In genomic region chr20:50733644-50734349, GRCh38 we compare ENCODE assay signal across 14 cellular contexts. TPM values are rescaled to one million over a fixed set of nuclear protein-coding genes. Genes with fewer than 3 reads are reported as not detected.
A peak's percentile ranks its signal among the peaks of the same experiment; 100 is the strongest.
DNase-seq lines count a peak whose midpoint lies in the region; TF ChIP-seq lines count a peak whose summit lies in the region.
"Had no signal": no experiment of that assay in that cellular context is flagged by ENCODE, and none has a peak within 500 bp of the region (broad histone marks: within the 10 kb centered on the region; RNA-seq: fewer than 3 reads in every experiment).

No MANE protein-coding gene starts in this region.

- H3K27me3 ChIP-seq in SU-DHL-6 (ENCODE audit: low read length) (no peaks in the 10 kb centered on the region), hepatocyte (no peaks in the 10 kb centered on the region), thyroid gland (no peaks in the 10 kb centered on the region)

- no peaks in the 10 kb centered on the region for H3K36me3 Mint-ChIP-seq in activated naive CD8-positive, alpha-beta T cell
- H3K36me3 Mint-ChIP-seq in activated naive CD8-positive, alpha-beta T cell treated with anti-CD3 and anti-CD28 coated beads for 36 hours: peaks cover 4% of the 10 kb centered on the region

- peak overlapping the region; percentile 8 for H3K4me3 Mint-ChIP-seq in activated naive CD8-positive, alpha-beta T cell
- no peak overlapping the region for H3K4me3 Mint-ChIP-seq in activated naive CD8-positive, alpha-beta T cell treated with anti-CD3 and anti-CD28 coated beads for 36 hours
- H3K4me3 Mint-ChIP-seq: effector memory CD8-positive, alpha-beta T cell had no signal

- H3K4me3 ChIP-seq in SU-DHL-6 (ENCODE audit: insufficient read depth, low read length, poor library complexity, severe bottlenecking): no peak overlapping the region
- H3K4me3 ChIP-seq in hepatocyte: peak overlapping the region; percentile 57
- H3K4me3 ChIP-seq in thyroid gland (replicated peaks in 1 of 3): no peak overlapping the region

- H3K4me1 ChIP-seq in hepatocyte (ENCODE audit: insufficient read depth) (peaks cover 39% of the 10 kb centered on the region), thyroid gland (peaks cover 12 to 47% of the 10 kb centered on the region in 2 donors)

- H3K36me3 ChIP-seq in SU-DHL-6 (ENCODE audit: low read length) (peaks cover 3% of the 10 kb centered on the region; the same call in 1 of the 2 replicates), hepatocyte (replicated peaks; ENCODE audit: insufficient read depth, low read depth) (no peaks in the 10 kb centered on the region), thyroid gland (no peaks in the 10 kb centered on the region)

- H3K9me3 Mint-ChIP-seq in activated naive CD8-positive, alpha-beta T cell (ENCODE audit: low read depth): no peaks in the 10 kb centered on the region
- H3K9me3 Mint-ChIP-seq in activated naive CD8-positive, alpha-beta T cell treated with anti-CD3 and anti-CD28 coated beads for 36 hours: no peaks in the 10 kb centered on the region
- H3K9me3 Mint-ChIP-seq: effector memory CD8-positive, alpha-beta T cell had no signal

- no peaks in the 10 kb centered on the region for H3F3A ChIP-seq in SU-DHL-6 (ENCODE audit: insufficient read depth)

- no peak for TF ChIP-seq POLR2A in thyroid gland (IDR thresholded peaks at IDR 0.05)

- no peak overlapping the region for H3K27ac ChIP-seq in SU-DHL-6 (ENCODE audit: low read depth, low read length)
- peak overlapping the region; percentile 97 for H3K27ac ChIP-seq in hepatocyte
- peak overlapping the region; percentile 5 to 96 (median 43) for H3K27ac ChIP-seq in thyroid gland

- no peak overlapping the region for H3K9ac ChIP-seq in SU-DHL-6 (ENCODE audit: low read length)

- DNase-seq in activated naive CD8-positive, alpha-beta T cell treated with anti-CD3 and anti-CD28 coated beads for 36 hours: no peak
- DNase-seq in hepatocyte (ENCODE audit: low spot score) (no peak), thyroid gland (no peak), AG08395 (ENCODE audit: low spot score) (no peak), ureter (ENCODE audit: low spot score) (no peak)
- DNase-seq in stimulated activated CD4-positive, alpha-beta T cell treated with anti-CD3 and anti-CD28 coated beads, Interleukin-1b, Interleukin-23, amount 100 ng/mL, for 48 hours: no peak
- DNase-seq: DND-41; effector memory CD8-positive, alpha-beta T cell; KG1; NCI-H187 treated with DMSO at 0.1 percent for 48 hours; NCI-H82 had no signal

- intact Hi-C loops in thyroid gland (cut with DNase I): no loop called here

- H3K9me2 ChIP-seq in SU-DHL-6 (replicated peaks; ENCODE audit: insufficient read depth, low read length): no peaks in the 10 kb centered on the region
- H3K9me2 ChIP-seq in hepatocyte (replicated peaks; ENCODE audit: insufficient read depth): no peaks in the 10 kb centered on the region

- H3K4me1 Mint-ChIP-seq in activated naive CD8-positive, alpha-beta T cell (ENCODE audit: low read depth): peaks cover 30% of the 10 kb centered on the region
- peaks cover 27% of the 10 kb centered on the region for H3K4me1 Mint-ChIP-seq in activated naive CD8-positive, alpha-beta T cell treated with anti-CD3 and anti-CD28 coated beads for 36 hours

- 48% methylated on average over 1 of the region's 1 CpG for WGBS in hepatocyte (ENCODE audit: low lambda C conversion rate, missing lambda C conversion rate)
- 60 to 68% methylated on average over 1 of the region's 1 CpG for WGBS in thyroid gland, 2 donors

- TF ChIP-seq CTCF in SU-DHL-6 (IDR thresholded peaks at IDR 0.05; ENCODE audit: insufficient read depth, low read length, poor library complexity, severe bottlenecking) (no peak), hepatocyte (IDR thresholded peaks at IDR 0.05; ENCODE audit: poor library complexity) (no peak), thyroid gland (IDR thresholded peaks at IDR 0.05) (no peak)

- no peaks in the 10 kb centered on the region for H4K20me1 ChIP-seq in SU-DHL-6 (ENCODE audit: low read depth, low read length)
- H4K20me1 ChIP-seq in hepatocyte (ENCODE audit: insufficient read depth, poor library complexity, severe bottlenecking): no peaks in the 10 kb centered on the region

- H3K4me2 ChIP-seq in SU-DHL-6 (ENCODE audit: low read depth, low read length, poor library complexity, severe bottlenecking) (peak overlapping the region; percentile 5), hepatocyte (peak overlapping the region; percentile 80)

- H2AFZ ChIP-seq in SU-DHL-6 (ENCODE audit: low read depth, low read length, severe bottlenecking) (no peak overlapping the region), hepatocyte (no peak overlapping the region)

- no peak overlapping the region for H3K27ac Mint-ChIP-seq in activated naive CD8-positive, alpha-beta T cell
- no peak overlapping the region for H3K27ac Mint-ChIP-seq in activated naive CD8-positive, alpha-beta T cell treated with anti-CD3 and anti-CD28 coated beads for 36 hours
- H3K27ac Mint-ChIP-seq: effector memory CD8-positive, alpha-beta T cell had no signal

- peaks cover 14% of the 10 kb centered on the region for H3K79me2 ChIP-seq in SU-DHL-6 (ENCODE audit: insufficient read depth, low read length)
- peaks cover 73% of the 10 kb centered on the region for H3K79me2 ChIP-seq in hepatocyte

- no peaks in the 10 kb centered on the region for H3K27me3 Mint-ChIP-seq in activated naive CD8-positive, alpha-beta T cell
- no peaks in the 10 kb centered on the region for H3K27me3 Mint-ChIP-seq in activated naive CD8-positive, alpha-beta T cell treated with anti-CD3 and anti-CD28 coated beads for 36 hours
- H3K27me3 Mint-ChIP-seq: effector memory CD8-positive, alpha-beta T cell had no signal

- H3K9me3 ChIP-seq in SU-DHL-6 (ENCODE audit: insufficient read depth, low read length) (no peaks in the 10 kb centered on the region), hepatocyte (ENCODE audit: low read depth) (no peaks in the 10 kb centered on the region), thyroid gland (no peaks in the 10 kb centered on the region)

RNA-seq across cellular contexts. Expression of gene PARD6B, which starts 2.4 kb away (rescaled TPM):
- total RNA-seq in activated naive CD8-positive, alpha-beta T cell treated with anti-CD3 and anti-CD28 coated beads for 36 hours: 1 to 10 TPM; 3.9 to 4.1 TPM
- total RNA-seq in hepatocyte (38.5 and 41.0 TPM in 2 replicates), thyroid gland (10 to 100 TPM; 14.3 to 18.1 (median 17.7) TPM), ureter (27.0 TPM)
- 14.6 and 16.1 TPM in 2 replicates for polyA plus RNA-seq in hepatocyte

RNA-seq across cellular contexts. Expression of gene RIPOR3, which starts 42.5 kb away (rescaled TPM):
- not detected for total RNA-seq in activated naive CD8-positive, alpha-beta T cell treated with anti-CD3 and anti-CD28 coated beads for 36 hours
- total RNA-seq in hepatocyte: 4.3 and 5.6 TPM in 2 replicates
- 5.7 and 10.3 TPM in 2 replicates for polyA plus RNA-seq in hepatocyte
- 10 to 100 TPM in 1 of 4 donors, 1 to 10 TPM in 3; 6.2 to 23.9 (median 9.5) TPM for total RNA-seq in thyroid gland
- 5.0 TPM for total RNA-seq in ureter
- total RNA-seq: SK-MEL-5 had no signal
